In genomic region chr1:96541491-96541890, GRCh38 we compare ENCODE assay signal across 26 cellular contexts.
"Had no signal": no experiment of that assay in that cellular context is flagged by ENCODE, and none has a peak within 500 bp of the region (broad histone marks: within the 10 kb centered on the region; RNA-seq: fewer than 3 reads in every experiment).

No MANE protein-coding gene starts in this region.

- H3K4me3 Mint-ChIP-seq: naive thymus-derived CD8-positive, alpha-beta T cell; natural killer cell treated with Interleukin-12 subunit alpha and Interleukin-12 subunit beta and Interleukin-15 and Interleukin-18, amount 100 ng/mL, for 72 hours; neural crest cell; stimulated activated effector memory CD8-positive, alpha-beta T cell treated with anti-CD3 and anti-CD28 coated beads, Interleukin-12 subunit alpha, Interleukin-12 subunit beta, amount 100 ng/mL, for 72 hours; stimulated activated naive B cell treated with anti-CD40 and anti-IgM and Interleukin-4, amounts not matched to agents 10 μg/mL and 1 μg/mL and 100 μg/mL, for 72 hours; stimulated activated naive CD8-positive, alpha-beta T cell treated with anti-CD3 and anti-CD28 coated beads, Interleukin-15, Interleukin-2, amounts not matched to agents 100 ng/mL and 50 ng/mL, for 24 hours; type B pancreatic cell had no signal

- H3K36me3 ChIP-seq: neutrophil, pancreas, prostate gland, right lobe of liver, sigmoid colon, stomach, thoracic aorta, thyroid gland, tibial nerve, upper lobe of right lung, uterus had no signal

- H3K9me3 ChIP-seq: neutrophil, pancreas, prostate gland, right lobe of liver, sigmoid colon, stomach, thoracic aorta, thyroid gland, tibial nerve, upper lobe of right lung, uterus had no signal

- H3K9me3 Mint-ChIP-seq: naive thymus-derived CD8-positive, alpha-beta T cell; stimulated activated naive B cell treated with anti-CD40 and anti-IgM and Interleukin-4, amounts not matched to agents 10 μg/mL and 1 μg/mL and 100 μg/mL, for 72 hours; stimulated activated naive CD8-positive, alpha-beta T cell treated with anti-CD3 and anti-CD28 coated beads, Interleukin-15, Interleukin-2, amounts not matched to agents 100 ng/mL and 50 ng/mL, for 24 hours; type B pancreatic cell had no signal

- H3K27ac Mint-ChIP-seq: naive thymus-derived CD8-positive, alpha-beta T cell; natural killer cell treated with Interleukin-12 subunit alpha and Interleukin-12 subunit beta and Interleukin-15 and Interleukin-18, amount 100 ng/mL, for 72 hours; stimulated activated effector memory CD8-positive, alpha-beta T cell treated with anti-CD3 and anti-CD28 coated beads, Interleukin-12 subunit alpha, Interleukin-12 subunit beta, amount 100 ng/mL, for 72 hours; stimulated activated naive B cell treated with anti-CD40 and anti-IgM and Interleukin-4, amounts not matched to agents 10 μg/mL and 1 μg/mL and 100 μg/mL, for 72 hours; stimulated activated naive CD8-positive, alpha-beta T cell treated with anti-CD3 and anti-CD28 coated beads, Interleukin-15, Interleukin-2, amounts not matched to agents 100 ng/mL and 50 ng/mL, for 24 hours; type B pancreatic cell had no signal

- H3K4me1 Mint-ChIP-seq: naive thymus-derived CD8-positive, alpha-beta T cell; stimulated activated effector memory CD8-positive, alpha-beta T cell treated with anti-CD3 and anti-CD28 coated beads, Interleukin-12 subunit alpha, Interleukin-12 subunit beta, amount 100 ng/mL, for 72 hours; stimulated activated naive B cell treated with anti-CD40 and anti-IgM and Interleukin-4, amounts not matched to agents 10 μg/mL and 1 μg/mL and 100 μg/mL, for 72 hours had no signal

- H3K27me3 ChIP-seq: neutrophil, pancreas, right lobe of liver, sigmoid colon, stomach, thyroid gland, tibial nerve, upper lobe of right lung, uterus had no signal

- H3K4me3 ChIP-seq: pancreas, prostate gland, right lobe of liver, sigmoid colon, stomach, thoracic aorta, thyroid gland, tibial nerve, upper lobe of right lung, uterus had no signal

- H3K27ac ChIP-seq: neutrophil, pancreas, prostate gland, right lobe of liver, stomach, thoracic aorta, thyroid gland, tibial nerve, upper lobe of right lung, uterus had no signal

- H3K27me3 Mint-ChIP-seq: naive thymus-derived CD8-positive, alpha-beta T cell; natural killer cell treated with Interleukin-12 subunit alpha and Interleukin-12 subunit beta and Interleukin-15 and Interleukin-18, amount 100 ng/mL, for 72 hours; stimulated activated naive B cell treated with anti-CD40 and anti-IgM and Interleukin-4, amounts not matched to agents 10 μg/mL and 1 μg/mL and 100 μg/mL, for 72 hours; stimulated activated naive CD8-positive, alpha-beta T cell treated with anti-CD3 and anti-CD28 coated beads, Interleukin-15, Interleukin-2, amounts not matched to agents 100 ng/mL and 50 ng/mL, for 24 hours; type B pancreatic cell had no signal

- H3K36me3 Mint-ChIP-seq: naive thymus-derived CD8-positive, alpha-beta T cell; natural killer cell treated with Interleukin-12 subunit alpha and Interleukin-12 subunit beta and Interleukin-15 and Interleukin-18, amount 100 ng/mL, for 72 hours; stimulated activated effector memory CD8-positive, alpha-beta T cell treated with anti-CD3 and anti-CD28 coated beads, Interleukin-12 subunit alpha, Interleukin-12 subunit beta, amount 100 ng/mL, for 72 hours; stimulated activated naive B cell treated with anti-CD40 and anti-IgM and Interleukin-4, amounts not matched to agents 10 μg/mL and 1 μg/mL and 100 μg/mL, for 72 hours; type B pancreatic cell had no signal

- H3K4me1 ChIP-seq: pancreas, prostate gland, right lobe of liver had no signal

- DNase-seq: naive thymus-derived CD8-positive, alpha-beta T cell; nucleus accumbens; pancreas; right cardiac atrium; right lobe of liver; sigmoid colon; small intestine; stimulated activated CD4-positive, alpha-beta T cell treated with anti-CD3 and anti-CD28 coated beads, Interleukin-15, amount 100 ng/mL, for 24 hours; stimulated activated CD4-positive, alpha-beta T cell treated with anti-CD3 and anti-CD28 coated beads, Interleukin-2, amount 100 ng/mL, for 24 hours; stimulated activated CD4-positive, alpha-beta T cell treated with anti-CD3 and anti-CD28 coated beads, Interleukin-2, amount 100 ng/mL, for 48 hours; stimulated activated CD4-positive, alpha-beta T cell treated with anti-CD3 and anti-CD28 coated beads, Interleukin-4, amount 100 ng/mL, for 24 hours; stimulated activated naive B cell treated with anti-CD40 and anti-IgM and Interleukin-4, amounts not matched to agents 10 μg/mL and 1 μg/mL and 100 μg/mL, for 72 hours; stimulated activated naive CD4-positive, alpha-beta T cell treated with Interleukin-2 at 50 U/mL for 16 hours; stomach; thyroid gland; upper lobe of right lung; uterus had no signal

- ATAC-seq: naive thymus-derived CD8-positive, alpha-beta T cell; natural killer cell treated with Interleukin-12 subunit alpha and Interleukin-12 subunit beta and Interleukin-15 and Interleukin-18, amount 100 ng/mL, for 72 hours; pancreas; right cardiac atrium; right lobe of liver; stimulated activated naive B cell treated with anti-CD40 and anti-IgM and Interleukin-4, amounts not matched to agents 10 μg/mL and 1 μg/mL and 100 μg/mL, for 72 hours; upper lobe of right lung had no signal
